1 cellular context compared by ENCODE assay signal in the genomic region with DNA sequence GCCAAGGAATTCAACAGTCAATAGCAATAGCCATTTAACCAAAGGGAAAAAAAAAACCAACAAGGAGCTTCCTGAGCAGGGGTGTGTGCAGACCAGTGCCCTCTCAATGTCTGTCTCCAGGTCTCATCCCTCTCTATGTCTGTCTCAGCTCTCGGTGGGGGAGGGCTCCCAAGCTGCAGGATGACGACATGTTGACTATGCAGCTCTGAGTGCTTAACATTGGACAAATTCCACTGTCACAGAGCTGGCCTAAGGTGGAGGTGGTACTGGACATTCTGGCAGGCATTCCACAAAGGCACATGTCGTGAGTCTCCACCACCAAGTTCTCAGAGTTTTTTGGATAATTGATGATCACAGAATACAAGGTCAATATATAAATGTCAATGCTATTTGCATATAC.
A peak's percentile ranks its signal among the peaks of the same experiment; 100 is the strongest.
TF ChIP-seq lines count a peak whose summit lies in the region.

No MANE protein-coding gene starts in this region.

TF ChIP-seq in K562, 482 proteins besides CTCF, POLR2A, EP300 and RAD21:
- TF ChIP-seq PKNOX1 (IDR thresholded peaks at IDR 0.05) = peak; percentile 7; the same call in 1 of the 2 replicates
- TF ChIP-seq ATF7 (IDR thresholded peaks at IDR 0.05) = peak; percentile 76; the same call in 1 of the 2 replicates
- no peak for TF ChIP-seq CHD1 (IDR thresholded peaks at IDR 0.05; ENCODE audit: low read length)
- peak; percentile 76 for TF ChIP-seq ATF3 (IDR thresholded peaks at IDR 0.05)
- no peak for TF ChIP-seq ATF3 (CRISPR knock-in tag; conservative IDR thresholded peaks at IDR 0.05)
- TF ChIP-seq CREM (IDR thresholded peaks at IDR 0.05; ENCODE audit: low read depth) = 0 out of 2 replicates have a peak, but pooled peaks have one; percentile 33
- TF ChIP-seq JUND (IDR thresholded peaks at IDR 0.05; ENCODE audit: borderline replicate concordance, low read depth, low read length) = peak; percentile 72; the same call in 1 of the 2 replicates
- TF ChIP-seq JUND (tag; IDR thresholded peaks at IDR 0.05; ENCODE audit: borderline replicate concordance, low read depth, low read length) = peak; percentile 63; the same call in 1 of the 3 replicates
- no peak for TF ChIP-seq ATF1 (CRISPR knock-in tag; IDR thresholded peaks at IDR 0.05)
- TF ChIP-seq ATF1 (tag; IDR thresholded peaks at IDR 0.05) = peak; percentile 46
- TF ChIP-seq, protein P1, sequence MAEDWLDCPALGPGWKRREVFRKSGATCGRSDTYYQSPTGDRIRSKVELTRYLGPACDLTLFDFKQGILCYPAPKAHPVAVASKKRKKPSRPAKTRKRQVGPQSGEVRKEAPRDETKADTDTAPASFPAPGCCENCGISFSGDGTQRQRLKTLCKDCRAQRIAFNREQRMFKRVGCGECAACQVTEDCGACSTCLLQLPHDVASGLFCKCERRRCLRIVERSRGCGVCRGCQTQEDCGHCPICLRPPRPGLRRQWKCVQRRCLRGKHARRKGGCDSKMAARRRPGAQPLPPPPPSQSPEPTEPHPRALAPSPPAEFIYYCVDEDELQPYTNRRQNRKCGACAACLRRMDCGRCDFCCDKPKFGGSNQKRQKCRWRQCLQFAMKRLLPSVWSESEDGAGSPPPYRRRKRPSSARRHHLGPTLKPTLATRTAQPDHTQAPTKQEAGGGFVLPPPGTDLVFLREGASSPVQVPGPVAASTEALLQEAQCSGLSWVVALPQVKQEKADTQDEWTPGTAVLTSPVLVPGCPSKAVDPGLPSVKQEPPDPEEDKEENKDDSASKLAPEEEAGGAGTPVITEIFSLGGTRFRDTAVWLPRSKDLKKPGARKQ (CRISPR knock-in tag; IDR thresholded peaks at IDR 0.05) = no peak
- no peak for TF ChIP-seq ZBTB17 (CRISPR knock-in tag; IDR thresholded peaks at IDR 0.05)
- TF ChIP-seq CEBPG (CRISPR knock-in tag; IDR thresholded peaks at IDR 0.05) = no peak
- 0 out of 4 replicates have a peak, but pooled peaks of 1 of the 2 experiments have one; percentile 17 for TF ChIP-seq CEBPG (tag; conservative IDR thresholded peaks at IDR 0.05 in 1 of 2, IDR thresholded peaks at IDR 0.05 in 1 of 2)
TF ChIP-seq in K562: peak in this region for 7.
